ENCODE assay signal across 19 cellular contexts in the genomic region with DNA sequence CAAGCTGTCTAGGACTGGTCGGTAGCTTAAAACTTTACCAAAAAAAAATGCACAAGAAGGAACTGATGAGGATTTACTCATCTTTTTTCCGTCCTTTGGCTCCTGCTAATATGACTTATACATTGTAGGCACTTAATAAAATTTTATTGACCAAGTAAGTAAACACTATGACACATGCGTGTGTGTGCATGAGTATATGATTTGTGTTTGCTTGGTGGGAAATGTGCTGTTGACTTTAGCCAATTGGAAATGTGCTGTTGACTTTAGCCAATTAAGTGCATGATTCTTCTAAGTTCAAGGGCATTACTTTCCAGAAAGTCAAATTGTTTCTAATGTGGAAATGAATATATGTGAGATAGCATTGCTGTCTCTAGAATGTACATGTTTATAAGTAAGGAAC.
DNase-seq lines count a peak whose midpoint lies in the region; ATAC-seq, FAIRE-seq and TF ChIP-seq lines count a peak whose summit lies in the region.
"Had no signal": no experiment of that assay in that cellular context is flagged by ENCODE, and none has a peak within 500 bp of the region (broad histone marks: within the 10 kb centered on the region; RNA-seq: fewer than 3 reads in every experiment).

No MANE protein-coding gene starts in this region.

- peaks cover 0 to 6% (median 2%) of the 10 kb centered on the region in 3 donors for H3K4me1 Mint-ChIP-seq in CD8-positive, alpha-beta memory T cell
- H3K4me1 Mint-ChIP-seq: T-helper 17 cell had no signal

- intact Hi-C loops in HepG2 (cut with micrococcal nuclease; ENCODE audit: unreplicated experiment) = no loop called here

- POLR2A ChIA-PET in HepG2 (lab: Yijun Ruan, JAX) = no interaction called here
- POLR2A ChIA-PET in CD8-positive, alpha-beta memory T cell (lab: Charles Lee) = no interaction called here

- H3K4me3 ChIP-seq in HepG2 (replicated peaks in 1 of 3; ENCODE audit: insufficient read depth in 1 of 3, low read depth in 2 of 3, low read length in 3 of 3) = no peak overlapping the region
- no peak overlapping the region for H3K4me3 ChIP-seq in CD8-positive, alpha-beta memory T cell (ENCODE audit: low read length)
- H3K4me3 ChIP-seq: PC-9 had no signal

- peaks cover 22 to 87% (median 23%) of the 10 kb centered on the region in 3 donors for H3K36me3 Mint-ChIP-seq in CD8-positive, alpha-beta memory T cell

- no peak overlapping the region for H3K9ac ChIP-seq in HepG2 (ENCODE audit: insufficient read depth, low read depth, low read length)

- no peak overlapping the region for H3K4me3 Mint-ChIP-seq in CD8-positive, alpha-beta memory T cell
- H3K4me3 Mint-ChIP-seq: CD14-positive monocyte, T-helper 17 cell had no signal

- TF ChIP-seq POLR2A in HepG2 (IDR thresholded peaks at IDR 0.05; ENCODE audit: insufficient read depth in 1 of 2, low read depth in 2 of 2, low read length in 2 of 2) = no peak

- no peak for TF ChIP-seq CTCF in HepG2 (CRISPR knock-in tag; IDR thresholded peaks at IDR 0.05)

- no peaks in the 10 kb centered on the region for H3K9me3 Mint-ChIP-seq in CD8-positive, alpha-beta memory T cell
- H3K9me3 Mint-ChIP-seq: CD14-positive monocyte had no signal

- H3K4me2 ChIP-seq in HepG2 (ENCODE audit: low read depth, low read length) = no peak overlapping the region
- H3K4me2 ChIP-seq: PC-9 had no signal

- no peaks in the 10 kb centered on the region for H3K79me2 ChIP-seq in HepG2 (ENCODE audit: insufficient read depth, low read length)

- 92% methylated on average over 3 of the region's 3 CpGs for WGBS in HepG2 (ENCODE audit: low lambda C conversion rate)

- FAIRE-seq in HepG2 (lab: Jason Lieb, UNC) = no peak
- FAIRE-seq: A204.1, H54 had no signal

- ATAC-seq in HepG2 = no peak
- no peak for ATAC-seq in GM18520 (IDR thresholded peaks at IDR 0.05; ENCODE audit: unreplicated experiment)
- ATAC-seq in HG03354 (IDR thresholded peaks at IDR 0.05; ENCODE audit: poor library complexity, severe bottlenecking, unreplicated experiment) = no peak
- ATAC-seq: Right ventricle myocardium inferior, T-helper 17 cell had no signal

- no TSS peak for BruUV-seq in HepG2 (replicated peaks; lab: Mats Ljungman, UMichigan)

- peaks cover 14 to 35% of the 10 kb centered on the region in 2 experiments; a peak in 4 of 5 replicates for H3K36me3 ChIP-seq in HepG2 (replicated peaks in 1 of 2; ENCODE audit: control insufficient read depth in 1 of 2, insufficient read depth in 2 of 2, low read length in 2 of 2)
- H3K36me3 ChIP-seq in CD8-positive, alpha-beta memory T cell (ENCODE audit: insufficient read depth, low read length) = peaks cover 50% of the 10 kb centered on the region

- H4K20me1 ChIP-seq in HepG2 (ENCODE audit: insufficient read depth, low read length) = peaks cover 4% of the 10 kb centered on the region

- no peak overlapping the region for H3K27ac Mint-ChIP-seq in CD8-positive, alpha-beta memory T cell
- H3K27ac Mint-ChIP-seq: CD14-positive monocyte, T-helper 17 cell had no signal

- no peak overlapping the region for H2AFZ ChIP-seq in HepG2 (ENCODE audit: low read length)
- H2AFZ ChIP-seq: PC-9 had no signal

- no peaks in the 10 kb centered on the region for H3K9me3 ChIP-seq in HepG2 (ENCODE audit: low read length)
- H3K9me3 ChIP-seq in CD8-positive, alpha-beta memory T cell (ENCODE audit: low read length) = no peaks in the 10 kb centered on the region

- H3K27me3 ChIP-seq in HepG2 (ENCODE audit: control insufficient read depth in 1 of 2, insufficient read depth in 2 of 2, low read length in 2 of 2) = no peaks in the 10 kb centered on the region
- no peaks in the 10 kb centered on the region for H3K27me3 ChIP-seq in CD8-positive, alpha-beta memory T cell (ENCODE audit: insufficient read depth, low read length, poor library complexity, severe bottlenecking)

- H3K4me1 ChIP-seq in HepG2 (ENCODE audit: insufficient read depth, low read length) = peaks cover 23% of the 10 kb centered on the region
- H3K4me1 ChIP-seq in CD8-positive, alpha-beta memory T cell (ENCODE audit: insufficient read depth, low read length) = no peaks in the 10 kb centered on the region

- in situ Hi-C loops in HepG2 (cut with HindIII; ENCODE audit: extremely low pct_ligation_motif_present, low pct_unique_long_range_greater_than_20kb) = no loop called here

- TF ChIP-seq EP300 in HepG2 (IDR thresholded peaks at IDR 0.05; ENCODE audit: low read depth in 2 of 2, low read length in 2 of 2) (no peak), HepG2 (CRISPR knock-in tag; IDR thresholded peaks at IDR 0.05; ENCODE audit: borderline replicate concordance) (no peak)

- H3K27ac ChIP-seq in HepG2 (ENCODE audit: extremely low read length, insufficient read depth, low read length) = no peak overlapping the region
- no peak overlapping the region for H3K27ac ChIP-seq in CD8-positive, alpha-beta memory T cell (ENCODE audit: low read depth, low read length)
- H3K27ac ChIP-seq: PC-9 had no signal

- CTCF ChIA-PET in HepG2 (lab: Yijun Ruan, JAX; ENCODE audit: low intra/inter-chr PET ratio, low total read pairs) = no interaction called here
- CTCF ChIA-PET in CD8-positive, alpha-beta memory T cell (lab: Charles Lee) = no interaction called here

- H3K27me3 Mint-ChIP-seq in CD8-positive, alpha-beta memory T cell = no peaks in the 10 kb centered on the region
- H3K27me3 Mint-ChIP-seq: T-helper 17 cell had no signal

- 0 out of 2 replicates have a peak, but pooled peaks have one; percentile 12 for TF ChIP-seq RAD21 in HepG2 (CRISPR knock-in tag; IDR thresholded peaks at IDR 0.05)

- peak; percentile 12 for DNase-seq in NCI-H748 (lab: John Stamatoyannopoulos, UW; ENCODE audit: unreplicated experiment)
- DNase-seq in NCI-H748 treated with DMSO at 0.1 percent for 48 hours (lab: John Stamatoyannopoulos, UW) = no peak
- peak; percentile 29 for DNase-seq in SHP77 treated with DMSO at 0.1 percent for 48 hours (lab: John Stamatoyannopoulos, UW)
- peak; percentile 66 for DNase-seq in HepG2 (ENCODE audit: low spot score)
- DNase-seq in RKO (ENCODE audit: low spot score) = no peak
- no peak for DNase-seq in CD8-positive, alpha-beta memory T cell
- DNase-seq: Calu3, EL, NCI-H1436, NCI-H2081 treated with DMSO at 0.1 percent for 48 hours, NCI-H526, PC-9, T-helper 17 cell had no signal

TF ChIP-seq in HepG2, 621 proteins besides CTCF, POLR2A, EP300 and RAD21 (continues in another document):
- TF ChIP-seq, protein P1, sequence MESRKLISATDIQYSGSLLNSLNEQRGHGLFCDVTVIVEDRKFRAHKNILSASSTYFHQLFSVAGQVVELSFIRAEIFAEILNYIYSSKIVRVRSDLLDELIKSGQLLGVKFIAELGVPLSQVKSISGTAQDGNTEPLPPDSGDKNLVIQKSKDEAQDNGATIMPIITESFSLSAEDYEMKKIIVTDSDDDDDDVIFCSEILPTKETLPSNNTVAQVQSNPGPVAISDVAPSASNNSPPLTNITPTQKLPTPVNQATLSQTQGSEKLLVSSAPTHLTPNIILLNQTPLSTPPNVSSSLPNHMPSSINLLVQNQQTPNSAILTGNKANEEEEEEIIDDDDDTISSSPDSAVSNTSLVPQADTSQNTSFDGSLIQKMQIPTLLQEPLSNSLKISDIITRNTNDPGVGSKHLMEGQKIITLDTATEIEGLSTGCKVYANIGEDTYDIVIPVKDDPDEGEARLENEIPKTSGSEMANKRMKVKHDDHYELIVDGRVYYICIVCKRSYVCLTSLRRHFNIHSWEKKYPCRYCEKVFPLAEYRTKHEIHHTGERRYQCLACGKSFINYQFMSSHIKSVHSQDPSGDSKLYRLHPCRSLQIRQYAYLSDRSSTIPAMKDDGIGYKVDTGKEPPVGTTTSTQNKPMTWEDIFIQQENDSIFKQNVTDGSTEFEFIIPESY (CRISPR knock-in tag; IDR thresholded peaks at IDR 0.05) = no peak
- TF ChIP-seq NR2F6 (IDR thresholded peaks at IDR 0.05) (peak; percentile 82), NR2F6 (CRISPR knock-in tag; IDR thresholded peaks at IDR 0.05) (peak; percentile 56), FOXP1 (IDR thresholded peaks at IDR 0.05) (no peak), FOXP1 (CRISPR knock-in tag; IDR thresholded peaks at IDR 0.05) (peak; percentile 62), HHEX (CRISPR knock-in tag; IDR thresholded peaks at IDR 0.05) (peak; percentile 98), ZNF138 (CRISPR knock-in tag; IDR thresholded peaks at IDR 0.05; ENCODE audit: low read depth) (no peak), NKX3-1 (CRISPR knock-in tag; IDR thresholded peaks at IDR 0.05) (peak; percentile 81), GFI1 (CRISPR knock-in tag; IDR thresholded peaks at IDR 0.05; ENCODE audit: borderline replicate concordance) (0 out of 2 replicates have a peak, but pooled peaks have one; percentile 20), ZFP36 (IDR thresholded peaks at IDR 0.05; ENCODE audit: borderline replicate concordance, low read depth, low read length, partially characterized antibody) (peak; percentile 83), SUZ12 (IDR thresholded peaks at IDR 0.05; ENCODE audit: low read depth, low read length) (no peak), ARHGAP35 (CRISPR knock-in tag; IDR thresholded peaks at IDR 0.05; ENCODE audit: borderline replicate concordance) (no peak)
- TF ChIP-seq, protein P2, sequence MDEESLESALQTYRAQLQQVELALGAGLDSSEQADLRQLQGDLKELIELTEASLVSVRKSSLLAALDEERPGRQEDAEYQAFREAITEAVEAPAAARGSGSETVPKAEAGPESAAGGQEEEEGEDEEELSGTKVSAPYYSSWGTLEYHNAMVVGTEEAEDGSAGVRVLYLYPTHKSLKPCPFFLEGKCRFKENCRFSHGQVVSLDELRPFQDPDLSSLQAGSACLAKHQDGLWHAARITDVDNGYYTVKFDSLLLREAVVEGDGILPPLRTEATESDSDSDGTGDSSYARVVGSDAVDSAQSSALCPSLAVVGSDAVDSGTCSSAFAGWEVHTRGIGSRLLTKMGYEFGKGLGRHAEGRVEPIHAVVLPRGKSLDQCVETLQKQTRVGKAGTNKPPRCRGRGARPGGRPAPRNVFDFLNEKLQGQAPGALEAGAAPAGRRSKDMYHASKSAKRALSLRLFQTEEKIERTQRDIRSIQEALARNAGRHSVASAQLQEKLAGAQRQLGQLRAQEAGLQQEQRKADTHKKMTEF (CRISPR knock-in tag; IDR thresholded peaks at IDR 0.05) = 0 out of 2 replicates have a peak, but pooled peaks have one; percentile 22

Comparison
In these comparisons a context has a peak if more than half of its experiments do, and no peak if none do; other contexts are left out.
1. DNase-seq: peak in NCI-H748 (single experiment), SHP77 treated with DMSO at 0.1 percent for 48 hours (single experiment) and HepG2 (single experiment); none in NCI-H748 treated with DMSO at 0.1 percent for 48 hours (single experiment), RKO (single experiment) and CD8-positive, alpha-beta memory T cell (0 of 5).